ENCODE assay signal across 14 cellular contexts in genomic region chr2:37457401-37457901, GRCh38.
A peak's percentile ranks its signal among the peaks of the same experiment; 100 is the strongest.
DNase-seq lines count a peak whose midpoint lies in the region; ATAC-seq and TF ChIP-seq lines count a peak whose summit lies in the region.
"Had no signal": no experiment of that assay in that cellular context is flagged by ENCODE, and none has a peak within 500 bp of the region (broad histone marks: within the 10 kb centered on the region; RNA-seq: fewer than 3 reads in every experiment).

No MANE protein-coding gene starts in this region.

- H3K4me1 ChIP-seq in lower lobe of right lung: peaks cover 25% of the 10 kb centered on the region
- H3K4me1 ChIP-seq in hepatocyte (ENCODE audit: insufficient read depth): peaks cover 19% of the 10 kb centered on the region

- H3K9me3 ChIP-seq in AG04450 (ENCODE audit: control insufficient read depth, insufficient read depth, low read length) (no peaks in the 10 kb centered on the region), lower lobe of right lung (no peaks in the 10 kb centered on the region), hepatocyte (ENCODE audit: low read depth) (no peaks in the 10 kb centered on the region)

- no peaks in the 10 kb centered on the region for H3K4me1 Mint-ChIP-seq in Calu3 (ENCODE audit: low read depth, unreplicated experiment)

- POLR2A ChIA-PET in AG04450 (lab: Yijun Ruan, JAX): no interaction called here

- H3K36me3 ChIP-seq in brain microvascular endothelial cell (replicated peaks) (no peaks in the 10 kb centered on the region), lower lobe of right lung (no peaks in the 10 kb centered on the region), hepatocyte (replicated peaks; ENCODE audit: insufficient read depth, low read depth) (no peaks in the 10 kb centered on the region)

- H3K9me2 ChIP-seq in hepatocyte (replicated peaks; ENCODE audit: insufficient read depth): no peaks in the 10 kb centered on the region

- intact Hi-C loops in lower lobe of right lung (cut with DNase I): no loop called here
- intact Hi-C loops in Calu3 (cut with micrococcal nuclease; ENCODE audit: unreplicated experiment): no loop called here

- no peak for ATAC-seq in lower lobe of right lung
- ATAC-seq: left colon had no signal

- TF ChIP-seq CTCF in AG04450 (IDR thresholded peaks at IDR 0.05; ENCODE audit: low read depth, low read length) (no peak), brain microvascular endothelial cell (IDR thresholded peaks at IDR 0.05; ENCODE audit: low read depth, low read length, missing control alignments) (no peak), lower lobe of right lung (IDR thresholded peaks at IDR 0.05) (no peak), hepatocyte (IDR thresholded peaks at IDR 0.05; ENCODE audit: poor library complexity) (no peak), Calu3 (IDR thresholded peaks at IDR 0.05; ENCODE audit: unreplicated experiment) (no peak)

- no peaks in the 10 kb centered on the region for H3K36me3 Mint-ChIP-seq in Calu3 (ENCODE audit: insufficient read depth, unreplicated experiment)
- H3K36me3 Mint-ChIP-seq: naive B cell had no signal

- in situ Hi-C loops in brain microvascular endothelial cell (cut with HindIII; ENCODE audit: low pct_ligation_motif_present, low sequenced_read_pairs): no loop called here

- H3K9me3 Mint-ChIP-seq in Calu3 (ENCODE audit: low read depth, unreplicated experiment): no peaks in the 10 kb centered on the region

- no peak overlapping the region for H3K4me2 ChIP-seq in hepatocyte

- no peaks in the 10 kb centered on the region for H3K79me2 ChIP-seq in hepatocyte

- CTCF ChIA-PET in AG04450 (lab: Charles Lee) (interaction anchor here (0.8 kb wide), 1 partner anchor 43 kb away, joined by 5 read pairs; no protein-coding TSS in a partner anchor), Calu3 (lab: Charles Lee) (no interaction called here)

- no peak overlapping the region for H3K27ac Mint-ChIP-seq in Calu3 (ENCODE audit: unreplicated experiment)
- H3K27ac Mint-ChIP-seq: naive B cell had no signal

- 71% methylated on average over 9 of the region's 9 CpGs for WGBS in hepatocyte (ENCODE audit: low lambda C conversion rate, missing lambda C conversion rate)

- H3K27me3 ChIP-seq in AG04450 (ENCODE audit: control insufficient read depth, insufficient read depth, low read length) (no peaks in the 10 kb centered on the region), brain microvascular endothelial cell (replicated peaks) (no peaks in the 10 kb centered on the region), lower lobe of right lung (ENCODE audit: low read depth) (no peaks in the 10 kb centered on the region), hepatocyte (no peaks in the 10 kb centered on the region)

- DNase-seq in AG04450 (ENCODE audit: low read depth, low spot score) (peak; percentile 15), LHCN-M2 (ENCODE audit: low read depth) (peak; percentile 42), brain microvascular endothelial cell (peak; percentile 50), lower lobe of right lung (no peak), hepatocyte (ENCODE audit: low spot score) (no peak), RKO (ENCODE audit: low spot score) (no peak), Calu3 (no peak)
- no peak for DNase-seq in stimulated activated CD4-positive, alpha-beta T cell treated with anti-CD3 and anti-CD28 coated beads, Interleukin-1b, Interleukin-23, amount 100 ng/mL, for 48 hours
- DNase-seq: activated naive CD8-positive, alpha-beta T cell treated with anti-CD3 and anti-CD28 coated beads, Interleukin-2, amount 10 ng/mL, durations not matched to agents 7 days and 5 days; left colon; naive B cell; RPMI8226; T-helper 2 cell had no signal

- no peaks in the 10 kb centered on the region for H4K20me1 ChIP-seq in hepatocyte (ENCODE audit: insufficient read depth, poor library complexity, severe bottlenecking)

- H3K27ac ChIP-seq in AG04450 (ENCODE audit: low read depth, low read length): no peak overlapping the region
- peak overlapping the region; percentile 57 for H3K27ac ChIP-seq in brain microvascular endothelial cell
- peak overlapping the region; percentile 21 for H3K27ac ChIP-seq in lower lobe of right lung
- no peak overlapping the region for H3K27ac ChIP-seq in hepatocyte
- H3K27ac ChIP-seq: epithelial cell of prostate had no signal

- no peaks in the 10 kb centered on the region for H3K27me3 Mint-ChIP-seq in Calu3 (ENCODE audit: unreplicated experiment)
- H3K27me3 Mint-ChIP-seq: activated naive CD8-positive, alpha-beta T cell treated with anti-CD3 and anti-CD28 coated beads, Interleukin-2, amount 10 ng/mL, durations not matched to agents 7 days and 5 days; naive B cell had no signal

- no peak overlapping the region for H2AFZ ChIP-seq in hepatocyte

- H3K4me3 Mint-ChIP-seq in Calu3 (ENCODE audit: low read depth, unreplicated experiment): no peak overlapping the region
- H3K4me3 Mint-ChIP-seq: naive B cell had no signal

- H3K4me3 ChIP-seq in AG04450 (ENCODE audit: low read depth, low read length): no peak overlapping the region
- H3K4me3 ChIP-seq in brain microvascular endothelial cell (ENCODE audit: low read depth, low read length): no peak overlapping the region
- no peak overlapping the region for H3K4me3 ChIP-seq in lower lobe of right lung
- H3K4me3 ChIP-seq in hepatocyte: no peak overlapping the region

- BruUV-seq in Calu3 (replicated peaks; lab: Mats Ljungman, UMichigan): no TSS peak

Comparison
In these comparisons a context has a peak if more than half of its experiments do, and no peak if none do; other contexts are left out.
1. DNase-seq: peak in AG04450 (single experiment), LHCN-M2 (single experiment) and brain microvascular endothelial cell (single experiment); none in lower lobe of right lung (single experiment), hepatocyte (single experiment), RKO (single experiment), stimulated activated CD4-positive, alpha-beta T cell treated with anti-CD3 and anti-CD28 coated beads, Interleukin-1b, Interleukin-23, amount 100 ng/mL, for 48 hours (single experiment) and Calu3 (single experiment).
2. H3K27ac ChIP-seq: peak in brain microvascular endothelial cell (single experiment) and lower lobe of right lung (single experiment); none in AG04450 (single experiment) and hepatocyte (single experiment).